Comparison of ENCODE assay signal across 28 cellular contexts in the genomic region with DNA sequence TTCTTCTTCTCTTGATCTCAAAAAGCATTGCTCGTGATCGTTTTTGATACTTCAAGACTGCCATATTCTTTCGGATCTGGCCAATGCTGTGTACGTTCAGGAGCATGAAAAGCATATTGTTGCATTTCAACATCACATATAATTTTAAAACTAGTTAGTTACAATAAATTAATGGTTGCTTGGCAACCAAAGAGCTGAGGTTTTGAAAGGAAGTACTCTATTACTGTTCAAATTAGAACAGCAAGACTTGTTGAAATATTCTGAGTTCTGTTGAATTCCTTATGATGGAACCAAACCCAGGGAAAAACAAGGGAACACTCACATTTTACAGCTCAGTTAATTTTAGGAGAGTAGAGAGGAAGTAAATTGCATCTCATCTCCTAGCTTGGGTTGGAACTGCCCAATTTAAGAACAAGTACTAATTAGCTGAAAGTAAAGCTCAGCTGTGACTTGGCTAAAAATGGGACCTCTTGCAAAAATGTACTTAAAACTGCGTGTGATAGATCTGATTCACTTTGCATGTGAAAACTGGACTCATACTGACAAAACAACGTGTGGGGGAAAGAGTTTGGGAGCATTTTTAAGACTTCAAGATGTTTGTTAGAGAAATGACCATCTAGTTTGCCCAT.
DNase-seq lines count a peak whose midpoint lies in the region; ATAC-seq and TF ChIP-seq lines count a peak whose summit lies in the region.
"Had no signal": no experiment of that assay in that cellular context is flagged by ENCODE, and none has a peak within 500 bp of the region (broad histone marks: within the 10 kb centered on the region; RNA-seq: fewer than 3 reads in every experiment).

No MANE protein-coding gene starts in this region.

- H3K4me1 ChIP-seq in DOHH2 (ENCODE audit: control insufficient read depth, low read length): peaks cover 56% of the 10 kb centered on the region

- no peaks in the 10 kb centered on the region for H3K36me3 ChIP-seq in DOHH2 (ENCODE audit: control insufficient read depth, low read length)

- H4K20me1 ChIP-seq in DOHH2 (ENCODE audit: control insufficient read depth, insufficient read depth, low read depth, low read length): no peaks in the 10 kb centered on the region

- DNase-seq in NOMO-1 treated with DMSO at 0.1 percent for 48 hours (lab: John Stamatoyannopoulos, UW; ENCODE audit: unreplicated experiment): peak; percentile 28
- peak; percentile 65 for DNase-seq in superior temporal gyrus (ENCODE audit: extremely low spot score)
- DNase-seq in stimulated activated CD4-positive, alpha-beta T cell treated with anti-CD3 and anti-CD28 coated beads, Interleukin-1b, Interleukin-23, amount 100 ng/mL, for 48 hours: no peak
- no peak for DNase-seq in NCI-H526 (lab: John Stamatoyannopoulos, UW)
- DNase-seq in LoVo (ENCODE audit: low spot score): no peak
- DNase-seq: C1 segment of cervical spinal cord; CD4-positive, alpha-beta memory T cell; COR-L47; DMS53; EL; GDM1; NCI-H1048; NCI-H1694; NCI-H2081 treated with DMSO at 0.1 percent for 48 hours; NCI-H2171; NCI-H226; NCI-H510A; NCI-H82; NK-92 treated with Interleukin-12 subunit alpha and Interleukin-12 subunit beta, amount 100 ng/mL, for 24 hours; SHP77; T-cell had no signal

- H3K4me2 ChIP-seq in DOHH2 (ENCODE audit: low read length): peak overlapping the region; percentile 35

- no peaks in the 10 kb centered on the region for H3K9me2 ChIP-seq in DOHH2 (replicated peaks; ENCODE audit: control insufficient read depth, low read length)

- H3F3A ChIP-seq in DOHH2 (ENCODE audit: control insufficient read depth, insufficient read depth): peaks cover 11% of the 10 kb centered on the region

- H3K4me3 ChIP-seq in DOHH2 (ENCODE audit: low read length): no peak overlapping the region
- H3K4me3 ChIP-seq: GM12878 had no signal

- no peaks in the 10 kb centered on the region for H3K79me2 ChIP-seq in DOHH2 (ENCODE audit: control insufficient read depth, low read length)

- no peaks in the 10 kb centered on the region for H3K9me3 ChIP-seq in DOHH2 (ENCODE audit: control insufficient read depth, insufficient read depth, low read length)

- H3K27me3 ChIP-seq in DOHH2 (ENCODE audit: control insufficient read depth, low read length): no peaks in the 10 kb centered on the region

- no peak for TF ChIP-seq CTCF in DOHH2 (IDR thresholded peaks at IDR 0.05; ENCODE audit: low read depth, low read length, poor library complexity, severe bottlenecking)

- no peak for ATAC-seq in HG02852 (IDR thresholded peaks at IDR 0.05; ENCODE audit: unreplicated experiment)
- ATAC-seq: GM12878, HCT116, Panc1, T-cell had no signal

- H3K27ac ChIP-seq in DOHH2 (ENCODE audit: low read depth, low read length): no peak overlapping the region
- H3K27ac ChIP-seq in cingulate gyrus (ENCODE audit: low read depth, low read length): peak overlapping the region; percentile 32
- H3K27ac ChIP-seq: RWPE1 had no signal

Comparison
In these comparisons a context has a peak if more than half of its experiments do, and no peak if none do; other contexts are left out.
1. DNase-seq: peak in NOMO-1 treated with DMSO at 0.1 percent for 48 hours (single experiment) and superior temporal gyrus (single experiment); none in stimulated activated CD4-positive, alpha-beta T cell treated with anti-CD3 and anti-CD28 coated beads, Interleukin-1b, Interleukin-23, amount 100 ng/mL, for 48 hours (single experiment), NCI-H526 (0 of 2) and LoVo (single experiment).